ENCODE assay signal across 26 cellular contexts in genomic region chrX:129058405-129058804, GRCh38.
"Had no signal": no experiment of that assay in that cellular context is flagged by ENCODE, and none has a peak within 500 bp of the region (broad histone marks: within the 10 kb centered on the region; RNA-seq: fewer than 3 reads in every experiment).

No MANE protein-coding gene starts in this region.

- H3K9me3 Mint-ChIP-seq: activated CD4-positive, alpha-beta memory T cell treated with anti-CD3 and anti-CD28 coated beads, Interleukin-2, amount 10 ng/mL, durations not matched to agents 7 days and 5 days; activated naive CD4-positive, alpha-beta T cell treated with anti-CD3 and anti-CD28 coated beads for 36 hours; activated T-helper 17 cell treated with anti-CD3 and anti-CD28 coated beads, Interleukin-2, amount 50 U/mL, for 72 hours; T-cell had no signal

- H3K27ac Mint-ChIP-seq: activated CD4-positive, alpha-beta memory T cell treated with anti-CD3 and anti-CD28 coated beads, Interleukin-2, amount 10 ng/mL, durations not matched to agents 7 days and 5 days; activated CD4-positive, alpha-beta T cell treated with anti-CD3 and anti-CD28 coated beads for 36 hours; activated naive CD4-positive, alpha-beta T cell treated with anti-CD3 and anti-CD28 coated beads for 36 hours; activated naive CD8-positive, alpha-beta T cell; activated T-helper 17 cell treated with anti-CD3 and anti-CD28 coated beads, Interleukin-2, amount 50 U/mL, for 72 hours; brain; T-cell had no signal

- H3K4me3 ChIP-seq: MG63, SK-N-MC had no signal

- H3K4me3 Mint-ChIP-seq: activated CD4-positive, alpha-beta memory T cell treated with anti-CD3 and anti-CD28 coated beads, Interleukin-2, amount 10 ng/mL, durations not matched to agents 7 days and 5 days; activated CD4-positive, alpha-beta T cell treated with anti-CD3 and anti-CD28 coated beads for 36 hours; activated naive CD4-positive, alpha-beta T cell treated with anti-CD3 and anti-CD28 coated beads for 36 hours; activated naive CD8-positive, alpha-beta T cell; activated T-helper 17 cell treated with anti-CD3 and anti-CD28 coated beads, Interleukin-2, amount 50 U/mL, for 72 hours; brain; T-cell had no signal

- ATAC-seq: activated CD4-positive, alpha-beta T cell treated with anti-CD3 and anti-CD28 coated beads for 36 hours; activated T-helper 17 cell treated with anti-CD3 and anti-CD28 coated beads, Interleukin-2, amount 50 U/mL, for 72 hours; T-cell had no signal

- H3K27me3 ChIP-seq: MG63 had no signal

- H3K4me1 Mint-ChIP-seq: activated CD4-positive, alpha-beta memory T cell treated with anti-CD3 and anti-CD28 coated beads, Interleukin-2, amount 10 ng/mL, durations not matched to agents 7 days and 5 days; activated CD4-positive, alpha-beta T cell treated with anti-CD3 and anti-CD28 coated beads for 36 hours; activated T-helper 17 cell treated with anti-CD3 and anti-CD28 coated beads, Interleukin-2, amount 50 U/mL, for 72 hours; brain; T-cell had no signal

- FAIRE-seq: astrocyte had no signal

- H3K36me3 Mint-ChIP-seq: activated naive CD8-positive, alpha-beta T cell; brain; T-cell had no signal

- H3K27me3 Mint-ChIP-seq: activated CD4-positive, alpha-beta memory T cell treated with anti-CD3 and anti-CD28 coated beads, Interleukin-2, amount 10 ng/mL, durations not matched to agents 7 days and 5 days; activated CD4-positive, alpha-beta T cell treated with anti-CD3 and anti-CD28 coated beads for 36 hours; activated naive CD8-positive, alpha-beta T cell; activated T-helper 17 cell treated with anti-CD3 and anti-CD28 coated beads, Interleukin-2, amount 50 U/mL, for 72 hours had no signal

- DNase-seq: activated CD4-positive, alpha-beta memory T cell treated with anti-CD3 and anti-CD28 coated beads, Interleukin-2, amount 10 ng/mL, durations not matched to agents 7 days and 5 days; activated CD4-positive, alpha-beta T cell treated with anti-CD3 and anti-CD28 coated beads for 36 hours; activated CD4-positive, alpha-beta T cell treated with anti-CD3 and anti-CD28 coated beads, Interleukin-2, amount 50 U/mL, for 1 hour; activated gamma-delta T cell; activated naive CD4-positive, alpha-beta T cell treated with anti-CD3 and anti-CD28 coated beads for 36 hours; activated T-cell treated with anti-CD3 and anti-CD28 coated beads for 4 hours; activated T-cell treated with anti-CD3 and anti-CD28 coated beads, Interleukin-2, amount 50 U/mL, for 48 hours; amygdala; MG63; NCI-H1048; NCI-H146; NCI-H187 treated with DMSO at 0.1 percent for 48 hours; NCI-H2081 treated with DMSO at 0.1 percent for 48 hours; NCI-H446; NCI-H524; NCI-H748 treated with DMSO at 0.1 percent for 48 hours; SIG-M5; T-cell; T-helper 2 cell; T1000 had no signal

- H3K9me3 ChIP-seq: MG63 had no signal

- H3K27ac ChIP-seq: SK-N-MC, VCaP had no signal

- H3K36me3 ChIP-seq: MG63 had no signal
